14 cellular contexts compared by ENCODE assay signal in genomic region chr4:117474987-117475386, GRCh38.
DNase-seq lines count a peak whose midpoint lies in the region; ATAC-seq and TF ChIP-seq lines count a peak whose summit lies in the region.
"Had no signal": no experiment of that assay in that cellular context is flagged by ENCODE, and none has a peak within 500 bp of the region (broad histone marks: within the 10 kb centered on the region; RNA-seq: fewer than 3 reads in every experiment).

No MANE protein-coding gene starts in this region.

- ATAC-seq in GM21423 (IDR thresholded peaks at IDR 0.05; ENCODE audit: unreplicated experiment) (no peak), GM21515 (IDR thresholded peaks at IDR 0.05; ENCODE audit: unreplicated experiment) (no peak), left lung (no peak)

- H3K9ac ChIP-seq in OCI-LY3 (ENCODE audit: low read length) = no peak overlapping the region
- H3K9ac ChIP-seq: GM23248 had no signal

- no peaks in the 10 kb centered on the region for H3K9me3 Mint-ChIP-seq in progenitor cell of endocrine pancreas (ENCODE audit: low read depth)

- DNase-seq in epithelial cell of esophagus (ENCODE audit: low read depth) = peak; percentile 33
- DNase-seq in progenitor cell of endocrine pancreas (ENCODE audit: low spot score, unreplicated experiment) = no peak
- DNase-seq in left lung = no peak
- DNase-seq: BE2C; CD4-positive, alpha-beta memory T cell; DMS79; GF-D8; GM23248; H7 had no signal

- peak overlapping the region; percentile 60; the same call in 1 of the 2 replicates for H2AFZ ChIP-seq in OCI-LY3 (ENCODE audit: low read depth, low read length)
- H2AFZ ChIP-seq: GM23248 had no signal

- no peaks in the 10 kb centered on the region for H3K9me2 ChIP-seq in DOHH2 (replicated peaks; ENCODE audit: control insufficient read depth, low read length)

- H3K27me3 Mint-ChIP-seq in progenitor cell of endocrine pancreas = no peaks in the 10 kb centered on the region
- H3K27me3 Mint-ChIP-seq: CD4-positive, alpha-beta memory T cell had no signal

- intact Hi-C loops in left lung (cut with DNase I) = no loop called here

- H3K4me2 ChIP-seq in DOHH2 (ENCODE audit: low read length) (peak overlapping the region; percentile 21; the same call in 1 of the 2 replicates), OCI-LY3 (ENCODE audit: low read length) (peak overlapping the region; percentile 44)

- no peaks in the 10 kb centered on the region for H3K79me2 ChIP-seq in DOHH2 (ENCODE audit: control insufficient read depth, low read length)
- no peaks in the 10 kb centered on the region for H3K79me2 ChIP-seq in OCI-LY3 (ENCODE audit: low read length)

- H3K36me3 Mint-ChIP-seq in progenitor cell of endocrine pancreas (ENCODE audit: insufficient read depth) = no peaks in the 10 kb centered on the region
- H3K36me3 Mint-ChIP-seq: CD4-positive, alpha-beta memory T cell had no signal

- H3K27ac ChIP-seq in DOHH2 (ENCODE audit: low read depth, low read length) (no peak overlapping the region), OCI-LY3 (ENCODE audit: low read length) (peak overlapping the region; percentile 41), left lung (no peak overlapping the region)
- H3K27ac ChIP-seq: C4-2B, GM23248 had no signal

- peak overlapping the region; percentile 55 for H3K27ac Mint-ChIP-seq in progenitor cell of endocrine pancreas

- TF ChIP-seq CTCF in DOHH2 (IDR thresholded peaks at IDR 0.05; ENCODE audit: low read depth, low read length, poor library complexity, severe bottlenecking) (no peak), OCI-LY3 (IDR thresholded peaks at IDR 0.05; ENCODE audit: low read depth, low read length) (no peak), epithelial cell of esophagus (IDR thresholded peaks at IDR 0.05; ENCODE audit: insufficient read depth, low read depth, low read length, missing control alignments) (no peak), progenitor cell of endocrine pancreas (IDR thresholded peaks at IDR 0.05; ENCODE audit: unreplicated experiment) (no peak), left lung (IDR thresholded peaks at IDR 0.05) (no peak)

- H3K4me3 Mint-ChIP-seq in progenitor cell of endocrine pancreas (ENCODE audit: low read depth) = no peak overlapping the region

- H3K36me3 ChIP-seq in DOHH2 (ENCODE audit: control insufficient read depth, low read length) = no peaks in the 10 kb centered on the region
- H3K36me3 ChIP-seq in OCI-LY3 (replicated peaks; ENCODE audit: low read depth, low read length) = peaks cover 5% of the 10 kb centered on the region
- no peaks in the 10 kb centered on the region for H3K36me3 ChIP-seq in left lung
- H3K36me3 ChIP-seq: BE2C had no signal

- no peaks in the 10 kb centered on the region for H3K9me3 ChIP-seq in DOHH2 (ENCODE audit: control insufficient read depth, insufficient read depth, low read length)
- no peaks in the 10 kb centered on the region for H3K9me3 ChIP-seq in OCI-LY3 (ENCODE audit: insufficient read depth, low read length)
- H3K9me3 ChIP-seq in left lung = no peaks in the 10 kb centered on the region
- H3K9me3 ChIP-seq: BE2C had no signal

- H3K27me3 ChIP-seq in DOHH2 (ENCODE audit: control insufficient read depth, low read length) (no peaks in the 10 kb centered on the region), OCI-LY3 (ENCODE audit: low read depth, low read length) (no peaks in the 10 kb centered on the region), left lung (no peaks in the 10 kb centered on the region)
- H3K27me3 ChIP-seq: BE2C had no signal

- no peaks in the 10 kb centered on the region for H3F3A ChIP-seq in DOHH2 (ENCODE audit: control insufficient read depth, insufficient read depth)

- no peaks in the 10 kb centered on the region for H3K4me1 Mint-ChIP-seq in progenitor cell of endocrine pancreas (ENCODE audit: low read depth)

- H3K4me1 ChIP-seq in DOHH2 (ENCODE audit: control insufficient read depth, low read length) (peaks cover 5% of the 10 kb centered on the region), OCI-LY3 (ENCODE audit: low read length) (peaks cover 32% of the 10 kb centered on the region), left lung (no peaks in the 10 kb centered on the region)

- no peak overlapping the region for H3K4me3 ChIP-seq in DOHH2 (ENCODE audit: low read length)
- no peak overlapping the region for H3K4me3 ChIP-seq in OCI-LY3 (ENCODE audit: low read length)
- H3K4me3 ChIP-seq in epithelial cell of esophagus (ENCODE audit: low read length) = no peak overlapping the region
- no peak overlapping the region for H3K4me3 ChIP-seq in left lung
- H3K4me3 ChIP-seq: GM23248 had no signal

- H4K20me1 ChIP-seq in DOHH2 (ENCODE audit: control insufficient read depth, insufficient read depth, low read depth, low read length) = no peaks in the 10 kb centered on the region
- H4K20me1 ChIP-seq in OCI-LY3 (ENCODE audit: insufficient read depth, low read length) = no peaks in the 10 kb centered on the region
